ENCODE assay signal across 8 cellular contexts in the genomic region with DNA sequence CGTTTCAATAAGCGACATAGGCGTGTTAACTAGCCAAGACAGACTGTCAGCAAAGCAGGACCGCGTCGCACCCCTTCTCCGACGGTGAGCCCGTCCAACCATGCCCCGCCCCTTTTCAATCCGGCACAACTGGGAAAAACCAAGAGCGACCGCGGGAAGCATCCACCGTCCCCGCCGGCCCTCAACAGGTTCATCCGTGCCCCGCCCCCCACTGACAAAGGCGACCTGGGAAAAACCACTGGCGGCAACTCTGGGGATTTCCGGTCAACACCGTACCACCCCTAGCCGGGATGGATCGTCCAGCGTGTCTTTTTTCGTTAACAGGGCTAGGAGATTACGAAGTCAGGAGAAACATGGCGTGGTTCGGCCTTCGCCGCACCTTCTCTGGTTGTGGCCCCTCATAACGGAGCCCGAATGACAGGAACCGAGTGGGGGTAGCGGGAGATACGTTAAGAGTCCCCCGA. TPM values are rescaled to one million over a fixed set of nuclear protein-coding genes. Genes with fewer than 3 reads are reported as not detected.
DNase-seq lines count a peak whose midpoint lies in the region; ATAC-seq, FAIRE-seq and TF ChIP-seq lines count a peak whose summit lies in the region.

No MANE protein-coding gene starts in this region.

- H3K4me3 ChIP-seq in CD8-positive, alpha-beta memory T cell (ENCODE audit: low read length), result peak overlapping the region; percentile 91
- peak overlapping the region; percentile 96 for H3K4me3 ChIP-seq in Loucy (ENCODE audit: low read length, poor library complexity, severe bottlenecking)
- peak overlapping the region; percentile 61 for H3K4me3 ChIP-seq in neuron (ENCODE audit: low read length)

- peak overlapping the region; percentile 84 to 96 (median 89) for H3K4me3 Mint-ChIP-seq in CD8-positive, alpha-beta memory T cell
- H3K4me3 Mint-ChIP-seq in activated naive CD8-positive, alpha-beta T cell, result peak overlapping the region; percentile 95

- peaks cover 39% of the 10 kb centered on the region for H3K79me2 ChIP-seq in Loucy (ENCODE audit: insufficient read depth, low read length)

- no peaks in the 10 kb centered on the region for H3F3A ChIP-seq in Loucy (ENCODE audit: low read depth)

- peak overlapping the region; percentile 90 to 99 (median 95) for H3K27ac Mint-ChIP-seq in CD8-positive, alpha-beta memory T cell
- peak overlapping the region; percentile 99 for H3K27ac Mint-ChIP-seq in activated naive CD8-positive, alpha-beta T cell

- no peaks in the 10 kb centered on the region for H3K9me2 ChIP-seq in Loucy (replicated peaks; ENCODE audit: low read depth, low read length)

- POLR2A ChIA-PET in CD8-positive, alpha-beta memory T cell (lab: Charles Lee), result interaction anchor here (0.9 to 2.9 kb wide), 11 partner anchors 14 to 323 kb away, joined by 3 to 15 read pairs (median 4); partner anchors contain the start of genes HDAC6, OTUD5, RBM3 and SLC35A2

- peaks cover 24% of the 10 kb centered on the region for H4K20me1 ChIP-seq in Loucy (ENCODE audit: insufficient read depth, low read length, poor library complexity, severe bottlenecking)

- peak overlapping the region; percentile 97 for H3K9ac ChIP-seq in Loucy (ENCODE audit: low read depth, low read length, poor library complexity, severe bottlenecking)

- no peaks in the 10 kb centered on the region for H3K9me3 ChIP-seq in CD8-positive, alpha-beta memory T cell (ENCODE audit: low read length)
- H3K9me3 ChIP-seq in Loucy (ENCODE audit: insufficient read depth, low read depth, low read length) (no peaks in the 10 kb centered on the region), neuron (ENCODE audit: low read length) (no peaks in the 10 kb centered on the region)

- no peaks in the 10 kb centered on the region for H3K27me3 ChIP-seq in CD8-positive, alpha-beta memory T cell (ENCODE audit: insufficient read depth, low read length, poor library complexity, severe bottlenecking)
- H3K27me3 ChIP-seq in Loucy (ENCODE audit: insufficient read depth, low read length, poor library complexity, severe bottlenecking) (no peaks in the 10 kb centered on the region), neuron (ENCODE audit: insufficient read depth, low read length) (no peaks in the 10 kb centered on the region)

- peak overlapping the region; percentile 73 for H3K4me2 ChIP-seq in Loucy (ENCODE audit: low read depth, low read length, poor library complexity, severe bottlenecking)

- H3K27ac ChIP-seq in CD8-positive, alpha-beta memory T cell (ENCODE audit: low read depth, low read length), result peak overlapping the region; percentile 93

- H2AFZ ChIP-seq in Loucy (ENCODE audit: low read length), result peak overlapping the region; percentile 87
- no peak overlapping the region for H2AFZ ChIP-seq in neuron (ENCODE audit: low read depth, low read length)

- CTCF ChIA-PET in CD8-positive, alpha-beta memory T cell (lab: Charles Lee), result interaction anchor here (1.3 to 1.7 kb wide), 3 partner anchors 19 to 96 kb away, joined by 3 to 7 read pairs (median 3); partner anchors contain the start of gene HDAC6

- peaks cover 0 to 48% (median 3%) of the 10 kb centered on the region in 3 donors for H3K36me3 Mint-ChIP-seq in CD8-positive, alpha-beta memory T cell
- H3K36me3 Mint-ChIP-seq in activated naive CD8-positive, alpha-beta T cell, result no peaks in the 10 kb centered on the region

- H3K27me3 Mint-ChIP-seq in CD8-positive, alpha-beta memory T cell, result peaks cover 0 to 2% of the 10 kb centered on the region in 2 donors
- H3K27me3 Mint-ChIP-seq in activated naive CD8-positive, alpha-beta T cell, result no peaks in the 10 kb centered on the region

- ATAC-seq in GM21717 (IDR thresholded peaks at IDR 0.05; ENCODE audit: unreplicated experiment), result peak; percentile 18

- TF ChIP-seq CTCF in Loucy (conservative IDR thresholded peaks at IDR 0.05; ENCODE audit: low read length) (no peak), D721Med (IDR thresholded peaks at IDR 0.05; ENCODE audit: insufficient read depth, missing control alignments) (no peak)

- FAIRE-seq in D721Med (lab: Jason Lieb, UNC), result no peak

- DNase-seq in CD8-positive, alpha-beta memory T cell, result peak; percentile 48 to 76 (median 55)
- DNase-seq in SHP77 (lab: John Stamatoyannopoulos, UW) (peak; percentile 67 to 71), globus pallidus (ENCODE audit: low spot score) (peak; percentile 34), D721Med (ENCODE audit: insufficient read length, low spot score) (no peak)

- peaks cover 26% of the 10 kb centered on the region for H3K4me1 ChIP-seq in CD8-positive, alpha-beta memory T cell (ENCODE audit: insufficient read depth, low read length)
- no peaks in the 10 kb centered on the region for H3K4me1 ChIP-seq in Loucy (ENCODE audit: insufficient read depth, low read length, poor library complexity, severe bottlenecking)
- H3K4me1 ChIP-seq in neuron (ENCODE audit: insufficient read depth, low read length), result peaks cover 5% of the 10 kb centered on the region

- H3K36me3 ChIP-seq in CD8-positive, alpha-beta memory T cell (ENCODE audit: insufficient read depth, low read length), result no peaks in the 10 kb centered on the region
- H3K36me3 ChIP-seq in Loucy (ENCODE audit: insufficient read depth, low read length) (no peaks in the 10 kb centered on the region; the same call in 1 of the 2 replicates), neuron (ENCODE audit: insufficient read depth, low read length) (peaks cover 21% of the 10 kb centered on the region)

- H3K4me1 Mint-ChIP-seq in CD8-positive, alpha-beta memory T cell, result peaks cover 18 to 38% (median 27%) of the 10 kb centered on the region in 3 donors
- peaks cover 28% of the 10 kb centered on the region for H3K4me1 Mint-ChIP-seq in activated naive CD8-positive, alpha-beta T cell (ENCODE audit: low read depth)

- H3K9me3 Mint-ChIP-seq in CD8-positive, alpha-beta memory T cell, result no peaks in the 10 kb centered on the region
- H3K9me3 Mint-ChIP-seq in activated naive CD8-positive, alpha-beta T cell (ENCODE audit: low read depth), result no peaks in the 10 kb centered on the region

RNA-seq across cellular contexts. Expression of gene TIMM17B, which starts 0.4 kb away (rescaled TPM):
- total RNA-seq in CD8-positive, alpha-beta memory T cell, result 10 to 100 TPM; 87.5 to 93.6 TPM
- polyA plus RNA-seq in CD8-positive, alpha-beta memory T cell, result 68.5 TPM

RNA-seq across cellular contexts. Expression of gene PQBP1, which starts 0.5 kb away (rescaled TPM):
- total RNA-seq in CD8-positive, alpha-beta memory T cell, result 100 to 1,000 TPM; 101 to 106 TPM
- 83.5 TPM for polyA plus RNA-seq in CD8-positive, alpha-beta memory T cell

RNA-seq across cellular contexts. Expression of gene SLC35A2, which starts 14.3 kb away (rescaled TPM):
- total RNA-seq in CD8-positive, alpha-beta memory T cell, result 10 to 100 TPM; 27.1 to 27.2 TPM
- 13.2 TPM for polyA plus RNA-seq in CD8-positive, alpha-beta memory T cell

RNA-seq across cellular contexts. Expression of gene PIM2, which starts 21.6 kb away (rescaled TPM):
- total RNA-seq in CD8-positive, alpha-beta memory T cell, result 100 to 1,000 TPM; 269 to 273 TPM
- polyA plus RNA-seq in CD8-positive, alpha-beta memory T cell, result 212 TPM
